31 cellular contexts compared by ENCODE assay signal in the genomic region with DNA sequence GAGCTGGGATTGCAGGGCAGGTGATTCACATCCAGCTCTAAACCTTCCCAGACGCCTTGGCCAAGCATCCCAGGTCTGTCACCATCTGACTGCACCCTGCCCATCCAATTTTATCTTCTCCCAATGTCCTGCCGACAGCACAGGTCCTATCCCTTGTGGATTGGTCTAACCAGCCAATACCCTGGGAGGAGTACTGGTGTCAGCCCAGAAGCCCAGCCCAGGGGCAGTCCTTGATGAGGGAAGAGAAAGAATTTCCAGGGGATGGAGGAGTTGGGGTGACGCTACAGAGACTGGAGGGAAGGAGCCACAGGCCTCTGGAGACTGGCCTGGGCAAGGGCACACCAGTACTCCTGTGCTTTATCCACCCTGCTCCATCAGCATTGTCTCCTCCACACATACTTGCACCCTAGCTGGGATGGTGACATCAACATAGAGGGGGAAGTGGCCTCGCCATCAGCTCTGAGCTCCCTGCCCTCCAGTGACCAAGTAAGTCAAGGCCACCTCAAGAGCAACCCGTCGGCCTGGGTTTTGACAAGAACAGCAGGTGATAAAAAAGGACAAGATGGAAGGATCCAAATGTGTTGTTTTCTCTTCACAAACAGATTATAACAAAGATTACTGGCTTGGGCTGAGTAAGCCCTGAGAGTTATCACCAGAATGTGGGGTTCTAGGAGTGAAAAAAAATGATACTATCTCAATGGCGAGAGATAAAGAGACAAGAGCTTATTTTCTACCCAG.
"Had no signal": no experiment of that assay in that cellular context is flagged by ENCODE, and none has a peak within 500 bp of the region (broad histone marks: within the 10 kb centered on the region; RNA-seq: fewer than 3 reads in every experiment).

No MANE protein-coding gene starts in this region.

- H3K27ac ChIP-seq: KMS-11, PC-9, RWPE1 had no signal

- DNase-seq: activated CD4-positive, alpha-beta memory T cell treated with anti-CD3 and anti-CD28 coated beads, Interleukin-2, amount 10 ng/mL, durations not matched to agents 7 days and 5 days; activated CD4-positive, alpha-beta T cell treated with anti-CD3 and anti-CD28 coated beads for 1 hour; activated CD4-positive, alpha-beta T cell treated with anti-CD3 and anti-CD28 coated beads for 48 hours; activated CD8-positive, alpha-beta memory T cell treated with anti-CD3 and anti-CD28 coated beads for 24 hours; activated CD8-positive, alpha-beta memory T cell treated with anti-CD3 and anti-CD28 coated beads, Interleukin-2, amount 10 ng/mL, durations not matched to agents 7 days and 5 days; activated CD8-positive, alpha-beta memory T cell treated with anti-CD3 and anti-CD28 coated beads, Interleukin-2, amount 50 U/mL, for 48 hours; activated effector memory CD4-positive, alpha-beta T cell treated with Interleukin-2 at 50 U/mL for 16 hours; activated naive CD4-positive, alpha-beta T cell treated with anti-CD3 and anti-CD28 coated beads, Interleukin-2, amount 10 ng/mL, durations not matched to agents 7 days and 5 days; activated naive CD8-positive, alpha-beta T cell treated with anti-CD3 and anti-CD28 coated beads, Interleukin-2, amount 50 U/mL, for 24 hours; activated T-cell treated with anti-CD3 and anti-CD28 coated beads, Interleukin-2, amount 50 U/mL, for 48 hours; anterior cingulate cortex; caudate nucleus; NCI-H1092 treated with DMSO at 0.1 percent for 48 hours; NCI-H146; NCI-H187; NCI-H2029 treated with DMSO at 0.1 percent for 48 hours; NCI-H2107; NCI-H2171; NCI-H510A; NCI-H748 treated with DMSO at 0.1 percent for 48 hours; NK-92 treated with Interleukin-12 subunit alpha and Interleukin-12 subunit beta, amount 100 ng/mL, for 24 hours; PC-9; SIG-M5; T1000 had no signal

- ATAC-seq: activated CD8-positive, alpha-beta memory T cell treated with anti-CD3 and anti-CD28 coated beads, Interleukin-2, amount 10 ng/mL, durations not matched to agents 7 days and 5 days; activated naive CD8-positive, alpha-beta T cell treated with anti-CD3 and anti-CD28 coated beads, Interleukin-2, amount 50 U/mL, for 24 hours; Right ventricle myocardium inferior; WTC11 had no signal

- FAIRE-seq: bronchial epithelial cell, RCC 7860, TTC549 had no signal

- H3K4me3 ChIP-seq: PC-9 had no signal
